8 cellular contexts compared by ENCODE assay signal in the genomic region with DNA sequence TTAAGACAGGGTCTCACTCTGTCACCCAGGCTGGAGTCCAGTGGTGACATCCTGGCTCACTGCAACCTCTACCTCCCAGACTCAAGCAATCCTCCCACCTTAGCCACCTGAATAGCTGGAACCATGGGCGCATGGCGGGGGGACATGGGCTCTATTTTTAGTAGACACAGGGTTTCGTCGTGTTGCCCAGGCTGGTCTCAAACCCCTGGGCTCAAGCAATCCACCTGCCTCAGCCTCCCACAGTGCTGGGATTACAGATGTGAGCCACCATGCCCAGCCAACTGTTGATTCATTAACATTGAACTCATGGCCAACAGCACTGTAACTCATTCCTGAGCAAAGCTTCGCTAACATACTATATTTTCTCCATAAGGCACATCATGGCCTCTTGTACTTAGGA. TPM values are rescaled to one million over a fixed set of nuclear protein-coding genes. Genes with fewer than 3 reads are reported as not detected.
DNase-seq lines count a peak whose midpoint lies in the region; ATAC-seq and TF ChIP-seq lines count a peak whose summit lies in the region.
"Not testable (repeated sequence)": the region's sequence is repeated elsewhere in the genome, so short reads cannot be mapped to it uniquely, and the experiment has no call there.

No MANE protein-coding gene starts in this region.

- H3K36me3 Mint-ChIP-seq in CD4-positive, CD25-positive, alpha-beta regulatory T cell = peaks cover 10% of the 10 kb centered on the region
- not testable (repeated sequence) for H3K36me3 Mint-ChIP-seq in activated CD4-positive, alpha-beta T cell treated with anti-CD3 and anti-CD28 coated beads for 36 hours (ENCODE audit: low read depth); activated T-cell treated with anti-CD3 and anti-CD28 coated beads, Interleukin-2, amount 50 U/mL, for 4 hours (ENCODE audit: insufficient read depth); activated naive CD8-positive, alpha-beta T cell; immature natural killer cell; stimulated activated memory B cell treated with anti-CD40 and anti-IgM and Interleukin-4, amounts not matched to agents 10 μg/mL and 1 μg/mL and 100 μg/mL, for 72 hours
- peaks cover 0 to 38% (median 4%) of the 10 kb centered on the region in 5 donors for H3K36me3 Mint-ChIP-seq in naive thymus-derived CD4-positive, alpha-beta T cell

- H3K27me3 Mint-ChIP-seq in CD4-positive, CD25-positive, alpha-beta regulatory T cell; activated CD4-positive, alpha-beta T cell treated with anti-CD3 and anti-CD28 coated beads for 36 hours; activated T-cell treated with anti-CD3 and anti-CD28 coated beads, Interleukin-2, amount 50 U/mL, for 4 hours (ENCODE audit: low read depth); activated naive CD8-positive, alpha-beta T cell; naive thymus-derived CD4-positive, alpha-beta T cell; stimulated activated memory B cell treated with anti-CD40 and anti-IgM and Interleukin-4, amounts not matched to agents 10 μg/mL and 1 μg/mL and 100 μg/mL, for 72 hours: not testable (repeated sequence)
- H3K27me3 Mint-ChIP-seq in immature natural killer cell (ENCODE audit: low read depth in 3 of 3) = peaks cover 0 to 20% (median 18%) of the 10 kb centered on the region in 3 donors

- peak overlapping the region; percentile 89 to 99 (median 97) for H3K27ac Mint-ChIP-seq in CD4-positive, CD25-positive, alpha-beta regulatory T cell
- peak overlapping the region; percentile 83 for H3K27ac Mint-ChIP-seq in activated CD4-positive, alpha-beta T cell treated with anti-CD3 and anti-CD28 coated beads for 36 hours
- H3K27ac Mint-ChIP-seq in activated naive CD8-positive, alpha-beta T cell = peak overlapping the region; percentile 94
- peak overlapping the region; percentile 91 to 97 (median 94) for H3K27ac Mint-ChIP-seq in immature natural killer cell
- H3K27ac Mint-ChIP-seq in naive thymus-derived CD4-positive, alpha-beta T cell = peak overlapping the region; percentile 87 to 99 (median 94)
- peak overlapping the region; percentile 75 for H3K27ac Mint-ChIP-seq in stimulated activated memory B cell treated with anti-CD40 and anti-IgM and Interleukin-4, amounts not matched to agents 10 μg/mL and 1 μg/mL and 100 μg/mL, for 72 hours

- intact Hi-C loops in activated CD4-positive, alpha-beta T cell treated with anti-CD3 and anti-CD28 coated beads for 36 hours (cut with DNase I, micrococcal nuclease) = not testable (repeated sequence)
- intact Hi-C loops in naive thymus-derived CD4-positive, alpha-beta T cell (cut with micrococcal nuclease) = loop anchor here in 1 of 2 donors (10.0 kb wide), 1 partner anchor 1306 kb away; no protein-coding TSS in a partner anchor

- H2AFZ ChIP-seq in Loucy (ENCODE audit: low read length) = not testable (repeated sequence)

- POLR2A ChIA-PET in activated CD4-positive, alpha-beta T cell treated with anti-CD3 and anti-CD28 coated beads for 36 hours (lab: Charles Lee) = interaction anchor here (1.3 kb wide), 1 partner anchor 8 kb away, joined by 3 read pairs; no protein-coding TSS in a partner anchor
- POLR2A ChIA-PET in naive thymus-derived CD4-positive, alpha-beta T cell (lab: Charles Lee) = interaction anchor here (1.3 to 8.5 kb wide), 5 partner anchors 7 to 49 kb away, joined by 3 to 122 read pairs (median 58); no protein-coding TSS in a partner anchor

- H3K79me2 ChIP-seq in Loucy (ENCODE audit: insufficient read depth, low read length) = peaks cover 89% of the 10 kb centered on the region

- H3K9me3 ChIP-seq in CD4-positive, CD25-positive, alpha-beta regulatory T cell (ENCODE audit: control insufficient read depth in 2 of 2, low read length in 2 of 2); Loucy (ENCODE audit: insufficient read depth, low read depth, low read length); naive thymus-derived CD4-positive, alpha-beta T cell (ENCODE audit: control insufficient read depth in 2 of 3, low read length in 3 of 3): not testable (repeated sequence)

- not testable (repeated sequence) for DNase-seq in CD4-positive, CD25-positive, alpha-beta regulatory T cell; activated CD4-positive, alpha-beta T cell treated with anti-CD3 and anti-CD28 coated beads for 36 hours; activated T-cell treated with anti-CD3 and anti-CD28 coated beads, Interleukin-2, amount 50 U/mL, for 4 hours; immature natural killer cell; naive thymus-derived CD4-positive, alpha-beta T cell

- peaks cover 43 to 91% (median 73%) of the 10 kb centered on the region in 4 donors for H3K4me1 Mint-ChIP-seq in CD4-positive, CD25-positive, alpha-beta regulatory T cell
- peaks cover 94% of the 10 kb centered on the region for H3K4me1 Mint-ChIP-seq in activated CD4-positive, alpha-beta T cell treated with anti-CD3 and anti-CD28 coated beads for 36 hours
- peaks cover 87% of the 10 kb centered on the region for H3K4me1 Mint-ChIP-seq in activated T-cell treated with anti-CD3 and anti-CD28 coated beads, Interleukin-2, amount 50 U/mL, for 4 hours (ENCODE audit: low read depth)
- H3K4me1 Mint-ChIP-seq in activated naive CD8-positive, alpha-beta T cell (ENCODE audit: low read depth) = peaks cover 85% of the 10 kb centered on the region
- peaks cover 92 to 97% of the 10 kb centered on the region in 2 donors for H3K4me1 Mint-ChIP-seq in immature natural killer cell
- peaks cover 65 to 96% (median 85%) of the 10 kb centered on the region in 7 donors for H3K4me1 Mint-ChIP-seq in naive thymus-derived CD4-positive, alpha-beta T cell
- H3K4me1 Mint-ChIP-seq in stimulated activated memory B cell treated with anti-CD40 and anti-IgM and Interleukin-4, amounts not matched to agents 10 μg/mL and 1 μg/mL and 100 μg/mL, for 72 hours = peaks cover 86% of the 10 kb centered on the region

- peak overlapping the region; percentile 33 for H3K9ac ChIP-seq in Loucy (ENCODE audit: low read depth, low read length, poor library complexity, severe bottlenecking)

- H3K4me3 Mint-ChIP-seq in CD4-positive, CD25-positive, alpha-beta regulatory T cell = peak overlapping the region; percentile 71 to 80 (median 73)
- not testable (repeated sequence) for H3K4me3 Mint-ChIP-seq in activated CD4-positive, alpha-beta T cell treated with anti-CD3 and anti-CD28 coated beads for 36 hours; stimulated activated memory B cell treated with anti-CD40 and anti-IgM and Interleukin-4, amounts not matched to agents 10 μg/mL and 1 μg/mL and 100 μg/mL, for 72 hours
- H3K4me3 Mint-ChIP-seq in activated T-cell treated with anti-CD3 and anti-CD28 coated beads, Interleukin-2, amount 50 U/mL, for 4 hours = peak overlapping the region; percentile 24
- H3K4me3 Mint-ChIP-seq in activated naive CD8-positive, alpha-beta T cell = peak overlapping the region; percentile 48
- peak overlapping the region; percentile 76 to 86 (median 83) for H3K4me3 Mint-ChIP-seq in immature natural killer cell
- peak overlapping the region; percentile 57 to 93 (median 70) for H3K4me3 Mint-ChIP-seq in naive thymus-derived CD4-positive, alpha-beta T cell

- H3K4me2 ChIP-seq in Loucy (ENCODE audit: low read depth, low read length, poor library complexity, severe bottlenecking) = not testable (repeated sequence)

- TF ChIP-seq CTCF in Loucy (conservative IDR thresholded peaks at IDR 0.05; ENCODE audit: low read length) = not testable (repeated sequence)

- H3K27ac ChIP-seq in CD4-positive, CD25-positive, alpha-beta regulatory T cell (ENCODE audit: insufficient read depth, low read length, poor library complexity, severe bottlenecking) = peak overlapping the region; percentile 24
- peak overlapping the region; percentile 81 for H3K27ac ChIP-seq in naive thymus-derived CD4-positive, alpha-beta T cell (ENCODE audit: low read depth, low read length)

- H3K9me2 ChIP-seq in Loucy (replicated peaks; ENCODE audit: low read depth, low read length) = not testable (repeated sequence)

- H3K9me3 Mint-ChIP-seq in CD4-positive, CD25-positive, alpha-beta regulatory T cell; activated CD4-positive, alpha-beta T cell treated with anti-CD3 and anti-CD28 coated beads for 36 hours (ENCODE audit: low read depth); activated T-cell treated with anti-CD3 and anti-CD28 coated beads, Interleukin-2, amount 50 U/mL, for 4 hours; activated naive CD8-positive, alpha-beta T cell (ENCODE audit: low read depth); immature natural killer cell; naive thymus-derived CD4-positive, alpha-beta T cell; stimulated activated memory B cell treated with anti-CD40 and anti-IgM and Interleukin-4, amounts not matched to agents 10 μg/mL and 1 μg/mL and 100 μg/mL, for 72 hours: not testable (repeated sequence)

- not testable (repeated sequence) for H3K27me3 ChIP-seq in CD4-positive, CD25-positive, alpha-beta regulatory T cell (ENCODE audit: control insufficient read depth, insufficient read depth, low read length); Loucy (ENCODE audit: insufficient read depth, low read length, poor library complexity, severe bottlenecking); naive thymus-derived CD4-positive, alpha-beta T cell (ENCODE audit: control insufficient read depth in 2 of 2, insufficient read depth in 2 of 2, low read length in 2 of 2)

- not testable (repeated sequence) for H3K36me3 ChIP-seq in CD4-positive, CD25-positive, alpha-beta regulatory T cell (ENCODE audit: control insufficient read depth, insufficient read depth, low read length); Loucy (ENCODE audit: insufficient read depth, low read length); naive thymus-derived CD4-positive, alpha-beta T cell (ENCODE audit: control insufficient read depth in 2 of 3, insufficient read depth in 3 of 3, low read length in 3 of 3)

- peaks cover 13% of the 10 kb centered on the region; the same call in 1 of the 2 replicates for H3F3A ChIP-seq in Loucy (ENCODE audit: low read depth)

- H4K20me1 ChIP-seq in Loucy (ENCODE audit: insufficient read depth, low read length, poor library complexity, severe bottlenecking) = not testable (repeated sequence)

- not testable (repeated sequence) for ATAC-seq in CD4-positive, CD25-positive, alpha-beta regulatory T cell (ENCODE audit: low read depth in 2 of 2); activated CD4-positive, alpha-beta T cell treated with anti-CD3 and anti-CD28 coated beads for 36 hours; activated T-cell treated with anti-CD3 and anti-CD28 coated beads, Interleukin-2, amount 50 U/mL, for 4 hours; naive thymus-derived CD4-positive, alpha-beta T cell; stimulated activated memory B cell treated with anti-CD40 and anti-IgM and Interleukin-4, amounts not matched to agents 10 μg/mL and 1 μg/mL and 100 μg/mL, for 72 hours

- CTCF ChIA-PET in activated CD4-positive, alpha-beta T cell treated with anti-CD3 and anti-CD28 coated beads for 36 hours (lab: Charles Lee) = interaction anchor here (0.7 to 2.1 kb wide), 3 partner anchors 25 to 42 kb away, joined by 3 to 9 read pairs (median 3); no protein-coding TSS in a partner anchor
- CTCF ChIA-PET in naive thymus-derived CD4-positive, alpha-beta T cell (lab: Charles Lee) = not testable (repeated sequence)

- peak overlapping the region; percentile 48 for H3K4me3 ChIP-seq in CD4-positive, CD25-positive, alpha-beta regulatory T cell (ENCODE audit: low read depth, low read length)
- H3K4me3 ChIP-seq in Loucy (ENCODE audit: low read length, poor library complexity, severe bottlenecking); naive thymus-derived CD4-positive, alpha-beta T cell (ENCODE audit: low read length): not testable (repeated sequence)

- H3K4me1 ChIP-seq in CD4-positive, CD25-positive, alpha-beta regulatory T cell (ENCODE audit: control insufficient read depth, insufficient read depth, low read length, poor library complexity, severe bottlenecking) = peaks cover 99% of the 10 kb centered on the region
- H3K4me1 ChIP-seq in Loucy (ENCODE audit: insufficient read depth, low read length, poor library complexity, severe bottlenecking) = peaks cover 59% of the 10 kb centered on the region
- peaks cover 86 to 89% of the 10 kb centered on the region in 2 donors for H3K4me1 ChIP-seq in naive thymus-derived CD4-positive, alpha-beta T cell (ENCODE audit: control insufficient read depth in 2 of 2, insufficient read depth in 2 of 2, low read length in 2 of 2)

RNA-seq across cellular contexts. Expression of gene CYTH1, which starts 31.1 kb away (rescaled TPM):
- total RNA-seq in CD4-positive, CD25-positive, alpha-beta regulatory T cell = 487 TPM
- 100 to 1,000 TPM; 202 to 214 (median 206) TPM for polyA plus RNA-seq in CD4-positive, CD25-positive, alpha-beta regulatory T cell
- total RNA-seq in activated CD4-positive, alpha-beta T cell treated with anti-CD3 and anti-CD28 coated beads for 36 hours = 100 to 1,000 TPM; 109 to 130 TPM
- total RNA-seq in activated T-cell treated with anti-CD3 and anti-CD28 coated beads, Interleukin-2, amount 50 U/mL, for 4 hours = 10 to 100 TPM; 55.9 to 99.3 (median 82.8) TPM
- 100 to 1,000 TPM; 176 to 336 (median 233) TPM for polyA plus RNA-seq in immature natural killer cell
- total RNA-seq in naive thymus-derived CD4-positive, alpha-beta T cell = 100 to 1,000 TPM; 297 to 452 (median 420) TPM
- 100 to 1,000 TPM; 314 to 395 TPM for polyA plus RNA-seq in naive thymus-derived CD4-positive, alpha-beta T cell
